18 cellular contexts compared by ENCODE assay signal in the genomic region with DNA sequence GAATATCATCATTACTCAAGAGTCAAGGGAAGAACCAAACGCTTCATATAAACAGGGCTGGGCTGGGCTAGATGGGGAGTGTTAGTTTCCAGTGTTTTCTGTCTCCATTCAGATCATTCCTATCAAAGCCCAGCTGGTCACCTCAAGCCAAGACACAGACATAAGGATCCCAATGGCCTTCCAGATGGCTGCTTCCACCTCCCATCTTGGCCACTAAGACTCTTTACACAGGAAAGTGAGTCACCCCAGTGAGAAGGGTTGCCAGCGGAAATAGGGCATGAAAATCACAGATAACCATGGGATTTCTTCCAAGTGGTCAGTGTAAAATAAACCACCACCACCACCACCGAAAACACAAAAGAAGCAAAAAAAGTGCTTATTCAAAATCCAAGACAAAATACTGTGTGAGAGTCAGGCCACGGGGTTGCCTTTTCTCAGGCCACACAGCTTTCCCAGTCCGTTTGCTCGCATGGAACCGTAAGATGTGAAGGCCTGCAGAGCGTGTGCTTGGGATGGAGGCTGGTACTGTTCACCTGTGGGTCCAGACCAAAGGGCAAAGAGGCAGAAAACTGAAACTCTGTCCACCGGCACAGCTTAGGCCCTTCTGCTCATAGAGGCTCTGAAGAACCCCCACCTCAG. TPM values are rescaled to one million over a fixed set of nuclear protein-coding genes. Genes with fewer than 3 reads are reported as not detected.
DNase-seq lines count a peak whose midpoint lies in the region; ATAC-seq and TF ChIP-seq lines count a peak whose summit lies in the region.
"Had no signal": no experiment of that assay in that cellular context is flagged by ENCODE, and none has a peak within 500 bp of the region (broad histone marks: within the 10 kb centered on the region; RNA-seq: fewer than 3 reads in every experiment).

No MANE protein-coding gene starts in this region.

- no peaks in the 10 kb centered on the region for H3K36me3 Mint-ChIP-seq in MCF 10A (ENCODE audit: insufficient read depth, unreplicated experiment)

- H3K9me3 ChIP-seq in mammary epithelial cell (replicated peaks; ENCODE audit: insufficient read depth, low read length) = no peaks in the 10 kb centered on the region
- H3K9me3 ChIP-seq in adrenal gland (replicated peaks in 1 of 3) = no peaks in the 10 kb centered on the region
- no peaks in the 10 kb centered on the region for H3K9me3 ChIP-seq in skeletal muscle satellite cell (replicated peaks; ENCODE audit: low read length)
- H3K9me3 ChIP-seq: A549, neutrophil, SJCRH30 had no signal

- H3K36me3 ChIP-seq in mammary epithelial cell (ENCODE audit: insufficient read depth, low read length) = no peaks in the 10 kb centered on the region
- H3K36me3 ChIP-seq in adrenal gland (replicated peaks in 1 of 2) = no peaks in the 10 kb centered on the region
- H3K36me3 ChIP-seq in skeletal muscle satellite cell (ENCODE audit: insufficient read depth, low read length) = no peaks in the 10 kb centered on the region
- H3K36me3 ChIP-seq: neutrophil, SJCRH30 had no signal

- H3K4me2 ChIP-seq in mammary epithelial cell (ENCODE audit: insufficient read depth, low read depth, low read length) (no peak overlapping the region), skeletal muscle satellite cell (ENCODE audit: low read length) (peak overlapping the region; percentile 7)
- H3K4me2 ChIP-seq: A549 had no signal

- H3K79me2 ChIP-seq in mammary epithelial cell (ENCODE audit: insufficient read depth, low read length) = no peaks in the 10 kb centered on the region

- peaks cover 15% of the 10 kb centered on the region for H3K27me3 Mint-ChIP-seq in MCF 10A (ENCODE audit: insufficient read depth, unreplicated experiment)
- H3K27me3 Mint-ChIP-seq: activated B cell treated with CpG ODN at 0.5 μM for 24 hours; activated naive CD8-positive, alpha-beta T cell treated with anti-CD3 and anti-CD28 coated beads, Interleukin-2, amount 10 ng/mL, durations not matched to agents 7 days and 5 days had no signal

- H3K4me3 Mint-ChIP-seq in MCF 10A (ENCODE audit: unreplicated experiment) = no peak overlapping the region
- H3K4me3 Mint-ChIP-seq: activated B cell treated with CpG ODN at 0.5 μM for 24 hours; activated naive CD8-positive, alpha-beta T cell treated with anti-CD3 and anti-CD28 coated beads, Interleukin-2, amount 10 ng/mL, durations not matched to agents 7 days and 5 days had no signal

- TF ChIP-seq POLR2A in adrenal gland (IDR thresholded peaks at IDR 0.05) = no peak

- H3K4me1 Mint-ChIP-seq in MCF 10A (ENCODE audit: insufficient read depth, unreplicated experiment) = peaks cover 13% of the 10 kb centered on the region

- TF ChIP-seq CTCF in MCF 10A (IDR thresholded peaks at IDR 0.05; ENCODE audit: unreplicated experiment) = no peak
- no peak for TF ChIP-seq CTCF in mammary epithelial cell (conservative IDR thresholded peaks at IDR 0.05 in 1 of 2, IDR thresholded peaks at IDR 0.05 in 1 of 2; ENCODE audit: extremely low read depth in 1 of 2, insufficient read depth in 1 of 2, low read depth in 1 of 2, low read length in 2 of 2)
- no peak for TF ChIP-seq CTCF in adrenal gland (IDR thresholded peaks at IDR 0.05)
- no peak for TF ChIP-seq CTCF in fibroblast of pulmonary artery (IDR thresholded peaks at IDR 0.05; ENCODE audit: low read length, missing control alignments)

- POLR2A ChIA-PET in MCF 10A (lab: Yijun Ruan, JAX) = no interaction called here

- CTCF ChIA-PET in MCF 10A (lab: Yijun Ruan, JAX) (interaction anchor here (0.6 to 1.8 kb wide), 6 partner anchors 11 to 293 kb away, joined by 3 to 9 read pairs (median 3); no protein-coding TSS in a partner anchor), mammary epithelial cell (lab: Charles Lee; ENCODE audit: low non-redundant PET) (no interaction called here)

- ATAC-seq in HG02678 (IDR thresholded peaks at IDR 0.05; ENCODE audit: unreplicated experiment) (no peak), HG02885 (IDR thresholded peaks at IDR 0.05; ENCODE audit: poor library complexity, unreplicated experiment) (no peak)
- ATAC-seq: A549 had no signal

- dilution Hi-C loops in mammary epithelial cell (cut with HindIII; ENCODE audit: low sequenced_read_pairs) = no loop called here

- peaks cover 7% of the 10 kb centered on the region for H3K9me3 Mint-ChIP-seq in MCF 10A (ENCODE audit: unreplicated experiment)
- H3K9me3 Mint-ChIP-seq: activated B cell treated with CpG ODN at 0.5 μM for 24 hours; activated naive CD8-positive, alpha-beta T cell treated with anti-CD3 and anti-CD28 coated beads, Interleukin-2, amount 10 ng/mL, durations not matched to agents 7 days and 5 days had no signal

- H3K27me3 ChIP-seq in mammary epithelial cell (ENCODE audit: insufficient read depth, low read length) = peaks cover 3% of the 10 kb centered on the region
- no peaks in the 10 kb centered on the region for H3K27me3 ChIP-seq in adrenal gland
- H3K27me3 ChIP-seq in skeletal muscle satellite cell (ENCODE audit: control insufficient read depth, insufficient read depth, low read length) = peaks cover 22% of the 10 kb centered on the region
- H3K27me3 ChIP-seq: neutrophil had no signal

- peak; percentile 65 for DNase-seq in MCF 10A (ENCODE audit: unreplicated experiment)
- no peak for DNase-seq in mammary epithelial cell
- DNase-seq in adrenal gland = peak in 4 of 7 donors; percentile 32 to 62 (median 48)
- DNase-seq in fibroblast of pulmonary artery (ENCODE audit: low read depth) = peak; percentile 83
- DNase-seq in SHP77 (lab: John Stamatoyannopoulos, UW) = no peak
- DNase-seq: activated B cell treated with CpG ODN at 0.5 μM for 24 hours; activated CD8-positive, alpha-beta memory T cell treated with anti-CD3 and anti-CD28 coated beads, Interleukin-2, amount 50 U/mL, for 4 hours; activated naive CD8-positive, alpha-beta T cell treated with anti-CD3 and anti-CD28 coated beads, Interleukin-2, amount 10 ng/mL, durations not matched to agents 7 days and 5 days; NCI-H2029; NCI-H82; SJCRH30; trophoblast cell had no signal

- no peak overlapping the region for H3K9ac ChIP-seq in mammary epithelial cell (ENCODE audit: insufficient read depth, low read length)
- no peak overlapping the region for H3K9ac ChIP-seq in skeletal muscle satellite cell (ENCODE audit: low read depth, low read length)

- no peak overlapping the region for H2AFZ ChIP-seq in mammary epithelial cell (ENCODE audit: low read depth, low read length)

- intact Hi-C loops in MCF 10A (cut with micrococcal nuclease) = no loop called here
- intact Hi-C loops in mammary epithelial cell (cut with micrococcal nuclease) = no loop called here
- intact Hi-C loops in adrenal gland (cut with DNase I) = no loop called here

- in situ Hi-C loops in mammary epithelial cell (cut with MboI; ENCODE audit: low sequenced_read_pairs in 2 of 2) = no loop called here

- H4K20me1 ChIP-seq in mammary epithelial cell (ENCODE audit: insufficient read depth, low read length) = no peaks in the 10 kb centered on the region

- H3K4me3 ChIP-seq in mammary epithelial cell (replicated peaks in 1 of 3; ENCODE audit: insufficient read depth in 1 of 3, low read depth in 2 of 3, low read length in 3 of 3) (no peak overlapping the region), adrenal gland (no peak overlapping the region), fibroblast of pulmonary artery (replicated peaks; ENCODE audit: low read depth, low read length) (no peak overlapping the region), skeletal muscle satellite cell (ENCODE audit: low read length) (no peak overlapping the region)
- H3K4me3 ChIP-seq: A549, SJCRH30 had no signal

- H3K27ac Mint-ChIP-seq in MCF 10A (ENCODE audit: low read depth, unreplicated experiment) = no peak overlapping the region
- H3K27ac Mint-ChIP-seq: activated B cell treated with CpG ODN at 0.5 μM for 24 hours; activated naive CD8-positive, alpha-beta T cell treated with anti-CD3 and anti-CD28 coated beads, Interleukin-2, amount 10 ng/mL, durations not matched to agents 7 days and 5 days had no signal

- no peak overlapping the region for H3K27ac ChIP-seq in mammary epithelial cell (ENCODE audit: insufficient read depth, low read depth, low read length)
- H3K27ac ChIP-seq in adrenal gland = no peak overlapping the region
- H3K27ac ChIP-seq: A549, neutrophil, SJCRH30 had no signal

- WGBS in mammary epithelial cell (ENCODE audit: low coverage, missing lambda C conversion rate) = 90% methylated on average over 9 of the region's 9 CpGs
- WGBS in adrenal gland, 4 donors = 52 to 78% (median 74%) methylated on average over 9 of the region's 9 CpGs

- no TSS peak for BruUV-seq in MCF 10A (replicated peaks; lab: Mats Ljungman, UMichigan)
- BruUV-seq in mammary epithelial cell (replicated peaks; lab: Mats Ljungman, UMichigan) = no TSS peak

- H3K4me1 ChIP-seq in mammary epithelial cell (ENCODE audit: insufficient read depth, low read length) (no peaks in the 10 kb centered on the region), adrenal gland (replicated peaks in 1 of 2) (no peaks in the 10 kb centered on the region), skeletal muscle satellite cell (ENCODE audit: control insufficient read depth, insufficient read depth, low read length) (peaks cover 11% of the 10 kb centered on the region)
- H3K4me1 ChIP-seq: A549, SJCRH30 had no signal

RNA-seq across cellular contexts. Expression of gene PRSS2, which starts 5.6 kb away (rescaled TPM):
- total RNA-seq in MCF 10A (2022) (not detected in 2 replicates), mammary epithelial cell (not detected), adrenal gland (10 to 100 TPM in 2 of 8 donors, 1 to 10 TPM in 1, not detected in 5; 4.8 to 43.4 (median 40.0) TPM)
- polyA plus RNA-seq in mammary epithelial cell (not detected), adrenal gland (1 to 10 TPM in 2 of 3 donors, not detected in 1; 2.8 to 4.4 TPM)
- polyA minus RNA-seq in mammary epithelial cell = not detected
- total RNA-seq in skeletal muscle satellite cell (2012; rRNA removed) = not detected in 2 replicates
- total RNA-seq: activated B cell treated with CpG ODN at 0.5 μM for 24 hours; activated naive CD8-positive, alpha-beta T cell treated with anti-CD3 and anti-CD28 coated beads, Interleukin-2, amount 10 ng/mL, durations not matched to agents 7 days and 5 days; liver; SJCRH30 had no signal
- polyA plus RNA-seq: A549 had no signal

RNA-seq across cellular contexts. Expression of gene PRSS1, which starts 27.1 kb away (rescaled TPM):
- total RNA-seq in MCF 10A (2022) (not detected in 2 replicates), mammary epithelial cell (not detected), adrenal gland (10 to 100 TPM in 2 of 8 donors, 1 to 10 TPM in 1, not detected in 5; 3.3 to 15.4 (median 14.6) TPM)
- polyA plus RNA-seq in mammary epithelial cell (not detected), adrenal gland (1 to 10 TPM in 2 of 3 donors, not detected in 1; 3.2 to 3.3 TPM)
- not detected for polyA minus RNA-seq in mammary epithelial cell
- total RNA-seq in skeletal muscle satellite cell (2012; rRNA removed) = not detected in 2 replicates
- total RNA-seq: activated B cell treated with CpG ODN at 0.5 μM for 24 hours; activated naive CD8-positive, alpha-beta T cell treated with anti-CD3 and anti-CD28 coated beads, Interleukin-2, amount 10 ng/mL, durations not matched to agents 7 days and 5 days; liver; SJCRH30 had no signal
- polyA plus RNA-seq: A549, liver had no signal

Comparison
In these comparisons a context has a peak if more than half of its experiments do, and no peak if none do; other contexts are left out.
1. DNase-seq: peak in MCF 10A (single experiment), adrenal gland (4 of 7) and fibroblast of pulmonary artery (single experiment); none in mammary epithelial cell (single experiment) and SHP77 (0 of 2).